In genomic region chr7:73811760-73812168, GRCh38 we compare ENCODE assay signal across 9 cellular contexts. TPM values are rescaled to one million over a fixed set of nuclear protein-coding genes. Genes with fewer than 3 reads are reported as not detected.
DNase-seq lines count a peak whose midpoint lies in the region; ATAC-seq, FAIRE-seq and TF ChIP-seq lines count a peak whose summit lies in the region.
"Had no signal": no experiment of that assay in that cellular context is flagged by ENCODE, and none has a peak within 500 bp of the region (broad histone marks: within the 10 kb centered on the region; RNA-seq: fewer than 3 reads in every experiment).

No MANE protein-coding gene starts in this region.

- H3K4me2 ChIP-seq in DND-41 (ENCODE audit: insufficient read depth, low read length): no peak overlapping the region

- peak; percentile 41 for DNase-seq in DND-41
- DNase-seq in HTR-8/SVneo (ENCODE audit: insufficient read length, low spot score): peak; percentile 50
- DNase-seq in SHP77 treated with DMSO at 0.1 percent for 48 hours (lab: John Stamatoyannopoulos, UW): peak; percentile 28
- DNase-seq in activated naive CD4-positive, alpha-beta T cell (lab: John Stamatoyannopoulos, UW): peak in 3 of 4 experiments; percentile 3 to 10 (median 8)
- DNase-seq in Right ventricle myocardium superior: peak; percentile 67
- peak; percentile 82 for DNase-seq in sigmoid colon
- no peak for DNase-seq in inferior parietal cortex (ENCODE audit: extremely low spot score)

- no peak for TF ChIP-seq EP300 in sigmoid colon (IDR thresholded peaks at IDR 0.05)

- no peaks in the 10 kb centered on the region for H3K4me1 ChIP-seq in DND-41 (ENCODE audit: insufficient read depth, low read length)
- H3K4me1 ChIP-seq in sigmoid colon: no peaks in the 10 kb centered on the region

- no peak for FAIRE-seq in HTR-8/SVneo (lab: Jason Lieb, UNC)

- H3K9ac ChIP-seq in DND-41 (ENCODE audit: low read depth, low read length): no peak overlapping the region

- H3K4me3 ChIP-seq in DND-41 (ENCODE audit: low read depth in 1 of 2, low read length in 2 of 2) (no peak overlapping the region), sigmoid colon (no peak overlapping the region)
- H3K4me3 ChIP-seq: SK-N-MC had no signal

- 10 to 14% methylated on average over 11 of the region's 11 CpGs for WGBS in sigmoid colon, 2 donors

- no peaks in the 10 kb centered on the region for H3K79me2 ChIP-seq in DND-41 (ENCODE audit: insufficient read depth, low read length)

- intact Hi-C loops in Right ventricle myocardium superior (cut with DNase I) (loop anchor here (5.0 kb wide), 1 partner anchor 41 kb away; no protein-coding TSS in a partner anchor), sigmoid colon (cut with DNase I) (loop anchor here (1.0 kb wide), 1 partner anchor 44 kb away; no protein-coding TSS in a partner anchor)

- peak; percentile 74 for TF ChIP-seq CTCF in DND-41 (IDR thresholded peaks at IDR 0.05; ENCODE audit: borderline replicate concordance, extremely low read depth, low read length, poor library complexity, severe bottlenecking)
- TF ChIP-seq CTCF in sigmoid colon (IDR thresholded peaks at IDR 0.05): peak in 3 of 4 experiments; percentile 79 to 83 (median 82)

- no peak overlapping the region for H2AFZ ChIP-seq in DND-41 (ENCODE audit: low read depth, low read length)

- ATAC-seq in DND-41 (ENCODE audit: insufficient read depth, low read depth) (peak; percentile 74), Right ventricle myocardium superior (ENCODE audit: poor library complexity) (peak; percentile 81), HG03280 (IDR thresholded peaks at IDR 0.05; ENCODE audit: unreplicated experiment) (no peak)

- H3K27ac ChIP-seq in DND-41 (ENCODE audit: low read length) (no peak overlapping the region), sigmoid colon (no peak overlapping the region)
- H3K27ac ChIP-seq: SK-N-MC had no signal

- H3K27me3 ChIP-seq in DND-41 (ENCODE audit: insufficient read depth, low read length, poor library complexity) (no peaks in the 10 kb centered on the region), sigmoid colon (peaks cover 0 to 15% (median 0%) of the 10 kb centered on the region in 3 donors)

- H3K36me3 ChIP-seq in DND-41 (ENCODE audit: insufficient read depth, low read length): no peaks in the 10 kb centered on the region
- H3K36me3 ChIP-seq in sigmoid colon: no peaks in the 10 kb centered on the region

- H3K9me3 ChIP-seq in DND-41 (ENCODE audit: insufficient read depth, low read length, severe bottlenecking) (peaks cover 3% of the 10 kb centered on the region), sigmoid colon (no peaks in the 10 kb centered on the region)

- no peaks in the 10 kb centered on the region for H4K20me1 ChIP-seq in DND-41 (ENCODE audit: insufficient read depth, low read length)

- TF ChIP-seq POLR2A in sigmoid colon (IDR thresholded peaks at IDR 0.05): no peak

RNA-seq across cellular contexts. Expression of gene CLDN4, which starts 19.0 kb away (rescaled TPM):
- total RNA-seq in Right ventricle myocardium superior (0.11 TPM), sigmoid colon (under 1 TPM in 2 of 4 donors, not detected in 2; 0.16 to 0.71 TPM)
- polyA plus RNA-seq in sigmoid colon: 100 to 1,000 TPM; 210 to 690 (median 293) TPM

RNA-seq across cellular contexts. Expression of gene METTL27, which starts 30.6 kb away (rescaled TPM):
- total RNA-seq in Right ventricle myocardium superior (0.43 TPM), sigmoid colon (1 to 10 TPM in 3 of 4 donors, under 1 TPM in 1; 0.99 to 5.5 (median 2.1) TPM)
- 10 to 100 TPM in 1 of 3 donors, 1 to 10 TPM in 2; 2.1 to 12.3 (median 4.8) TPM for polyA plus RNA-seq in sigmoid colon

RNA-seq across cellular contexts. Expression of gene CLDN3, which starts 41.7 kb away (rescaled TPM):
- total RNA-seq in Right ventricle myocardium superior: not detected
- total RNA-seq in sigmoid colon: 1 to 10 TPM in 1 of 4 donors, under 1 TPM in 1, not detected in 2; 0.71 to 1.1 TPM
- polyA plus RNA-seq in sigmoid colon: 100 to 1,000 TPM; 174 to 705 (median 231) TPM

RNA-seq across cellular contexts. Expression of gene TMEM270, which starts 49.2 kb away (rescaled TPM):
- total RNA-seq in Right ventricle myocardium superior: not detected
- total RNA-seq in sigmoid colon: not detected
- polyA plus RNA-seq in sigmoid colon: under 1 TPM in 1 of 3 donors, not detected in 2; 0.39 TPM
